1 cellular context compared by ENCODE assay signal in the genomic region with DNA sequence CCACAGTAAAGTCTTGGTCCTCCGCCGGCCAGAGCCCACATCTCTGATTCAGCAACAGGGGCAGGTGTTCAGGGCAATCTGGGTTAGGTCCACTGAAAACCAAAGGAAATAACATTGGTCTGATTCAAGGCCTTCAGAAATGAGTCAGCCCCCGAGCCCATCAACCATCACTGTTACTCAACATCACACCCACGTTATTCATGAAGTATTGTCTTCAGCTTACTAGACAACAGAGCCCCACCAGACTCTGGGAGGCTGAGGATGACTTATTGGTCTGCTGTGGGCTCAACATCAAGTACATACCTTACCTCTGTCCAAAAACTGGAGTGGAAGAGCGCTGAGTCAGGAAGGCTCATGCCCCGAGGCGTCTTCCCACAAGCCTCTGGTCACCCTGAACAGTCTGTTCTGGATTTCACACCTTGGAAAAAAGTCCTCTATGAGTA.
A peak's percentile ranks its signal among the peaks of the same experiment; 100 is the strongest.
TF ChIP-seq lines count a peak whose summit lies in the region.

No MANE protein-coding gene starts in this region.

TF ChIP-seq in GM12878, 131 proteins besides CTCF, POLR2A, EP300 and RAD21 (continued from another document):
- TF ChIP-seq, protein P1, sequence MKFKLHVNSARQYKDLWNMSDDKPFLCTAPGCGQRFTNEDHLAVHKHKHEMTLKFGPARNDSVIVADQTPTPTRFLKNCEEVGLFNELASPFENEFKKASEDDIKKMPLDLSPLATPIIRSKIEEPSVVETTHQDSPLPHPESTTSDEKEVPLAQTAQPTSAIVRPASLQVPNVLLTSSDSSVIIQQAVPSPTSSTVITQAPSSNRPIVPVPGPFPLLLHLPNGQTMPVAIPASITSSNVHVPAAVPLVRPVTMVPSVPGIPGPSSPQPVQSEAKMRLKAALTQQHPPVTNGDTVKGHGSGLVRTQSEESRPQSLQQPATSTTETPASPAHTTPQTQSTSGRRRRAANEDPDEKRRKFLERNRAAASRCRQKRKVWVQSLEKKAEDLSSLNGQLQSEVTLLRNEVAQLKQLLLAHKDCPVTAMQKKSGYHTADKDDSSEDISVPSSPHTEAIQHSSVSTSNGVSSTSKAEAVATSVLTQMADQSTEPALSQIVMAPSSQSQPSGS (IDR thresholded peaks at IDR 0.05; ENCODE audit: low read length): peak; percentile 84
- TF ChIP-seq FOXK2 (IDR thresholded peaks at IDR 0.05): no peak
- no peak for TF ChIP-seq SUPT20H (IDR thresholded peaks at IDR 0.05; ENCODE audit: borderline replicate concordance, control insufficient read depth, low read depth, low read length)
- peak; percentile 12 for TF ChIP-seq SP1 (IDR thresholded peaks at IDR 0.05; ENCODE audit: low read depth, low read length)
- TF ChIP-seq JUNB (IDR thresholded peaks at IDR 0.05): peak; percentile 94
TF ChIP-seq in GM12878: peak in this region for 46.
